14 cellular contexts compared by ENCODE assay signal in the genomic region with DNA sequence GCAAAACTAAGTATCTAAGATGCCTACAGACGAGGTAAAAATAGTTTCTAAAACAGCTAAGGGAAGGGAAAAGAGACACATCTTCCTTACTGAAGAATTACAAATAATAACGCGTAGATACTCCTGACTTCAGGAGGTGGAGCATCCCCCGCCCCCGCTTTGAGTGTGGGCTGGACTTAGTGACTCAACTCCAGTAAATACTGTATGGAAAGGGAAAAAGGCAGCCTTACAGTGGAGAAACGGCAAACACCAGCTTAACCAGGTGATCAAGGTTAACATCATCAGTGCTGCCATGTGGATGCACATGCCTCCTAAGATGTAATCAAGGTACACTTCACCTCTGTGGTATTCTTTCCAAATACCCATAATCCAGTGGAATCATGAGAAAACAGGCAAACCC. TPM values are rescaled to one million over a fixed set of nuclear protein-coding genes. Genes with fewer than 3 reads are reported as not detected.
DNase-seq lines count a peak whose midpoint lies in the region; ATAC-seq and TF ChIP-seq lines count a peak whose summit lies in the region.
"Had no signal": no experiment of that assay in that cellular context is flagged by ENCODE, and none has a peak within 500 bp of the region (broad histone marks: within the 10 kb centered on the region; RNA-seq: fewer than 3 reads in every experiment).

No MANE protein-coding gene starts in this region.

- no peak overlapping the region for H3K4me3 ChIP-seq in smooth muscle cell
- H3K4me3 ChIP-seq: skin epidermis had no signal

- ATAC-seq in GM21737 (IDR thresholded peaks at IDR 0.05; ENCODE audit: unreplicated experiment) (no peak), GM21423 (IDR thresholded peaks at IDR 0.05; ENCODE audit: unreplicated experiment) (no peak)
- ATAC-seq: natural killer cell treated with Interleukin-12 subunit alpha and Interleukin-12 subunit beta and Interleukin-15 and Interleukin-18, amount 100 ng/mL, for 72 hours had no signal

- H3K9ac ChIP-seq in smooth muscle cell (ENCODE audit: low read depth), result no peak overlapping the region

- no peaks in the 10 kb centered on the region for H3F3A ChIP-seq in smooth muscle cell (ENCODE audit: low read depth)

- DNase-seq in HT-29 (ENCODE audit: low spot score) (peak; percentile 39), MCF 10A (ENCODE audit: unreplicated experiment) (peak; percentile 80), iris pigment epithelial cell (ENCODE audit: low read depth) (peak; percentile 77), smooth muscle cell (lab: John Stamatoyannopoulos, UW; ENCODE audit: unreplicated experiment) (no peak), NCI-H524 (lab: John Stamatoyannopoulos, UW) (no peak)
- DNase-seq: CD4-positive, CD25-positive, alpha-beta regulatory T cell; GF-D8; left cardiac atrium; NCI-H510A had no signal

- no peak for TF ChIP-seq CTCF in MCF 10A (IDR thresholded peaks at IDR 0.05; ENCODE audit: unreplicated experiment)
- no peak for TF ChIP-seq CTCF in smooth muscle cell (IDR thresholded peaks at IDR 0.05; ENCODE audit: borderline replicate concordance, insufficient read depth, poor library complexity, severe bottlenecking)

- H3K27me3 Mint-ChIP-seq in MCF 10A (ENCODE audit: insufficient read depth, unreplicated experiment), result no peaks in the 10 kb centered on the region
- H3K27me3 Mint-ChIP-seq: IgD-negative memory B cell had no signal

- H3K27ac Mint-ChIP-seq in MCF 10A (ENCODE audit: low read depth, unreplicated experiment), result no peak overlapping the region
- H3K27ac Mint-ChIP-seq: CD4-positive, CD25-positive, alpha-beta regulatory T cell; IgD-negative memory B cell; natural killer cell treated with Interleukin-12 subunit alpha and Interleukin-12 subunit beta and Interleukin-15 and Interleukin-18, amount 100 ng/mL, for 72 hours had no signal

- no peaks in the 10 kb centered on the region for H3K79me2 ChIP-seq in smooth muscle cell (ENCODE audit: low read depth)

- intact Hi-C loops in MCF 10A (cut with micrococcal nuclease), result no loop called here

- no peak overlapping the region for H3K4me3 Mint-ChIP-seq in MCF 10A (ENCODE audit: unreplicated experiment)
- H3K4me3 Mint-ChIP-seq: CD4-positive, CD25-positive, alpha-beta regulatory T cell; natural killer cell treated with Interleukin-12 subunit alpha and Interleukin-12 subunit beta and Interleukin-15 and Interleukin-18, amount 100 ng/mL, for 72 hours had no signal

- no peaks in the 10 kb centered on the region for H4K20me1 ChIP-seq in smooth muscle cell (ENCODE audit: low read depth)

- H3K4me2 ChIP-seq in smooth muscle cell, result peak overlapping the region; percentile 53

- H3K9me3 Mint-ChIP-seq in MCF 10A (ENCODE audit: unreplicated experiment), result no peaks in the 10 kb centered on the region
- H3K9me3 Mint-ChIP-seq: IgD-negative memory B cell; natural killer cell treated with Interleukin-12 subunit alpha and Interleukin-12 subunit beta and Interleukin-15 and Interleukin-18, amount 100 ng/mL, for 72 hours had no signal

- H3K27ac ChIP-seq in smooth muscle cell (ENCODE audit: low read depth), result peak overlapping the region; percentile 60

- POLR2A ChIA-PET in MCF 10A (lab: Yijun Ruan, JAX), result interaction anchor here (0.7 to 7.7 kb wide), 10 partner anchors 9 to 59 kb away, joined by 3 to 82 read pairs (median 6); a partner anchor contains a TSS

- H3K36me3 ChIP-seq in smooth muscle cell (ENCODE audit: low read depth), result no peaks in the 10 kb centered on the region

- no peaks in the 10 kb centered on the region for H3K9me3 ChIP-seq in smooth muscle cell (replicated peaks; ENCODE audit: low read depth)

- H3K36me3 Mint-ChIP-seq in MCF 10A (ENCODE audit: insufficient read depth, unreplicated experiment), result peaks cover 23% of the 10 kb centered on the region
- H3K36me3 Mint-ChIP-seq: IgD-negative memory B cell had no signal

- H3K27me3 ChIP-seq in smooth muscle cell (ENCODE audit: low read depth), result no peaks in the 10 kb centered on the region

- CTCF ChIA-PET in MCF 10A (lab: Yijun Ruan, JAX), result no interaction called here

- no peaks in the 10 kb centered on the region for H3K4me1 ChIP-seq in smooth muscle cell (ENCODE audit: low read depth)

- H3K4me1 Mint-ChIP-seq in MCF 10A (ENCODE audit: insufficient read depth, unreplicated experiment), result peaks cover 7% of the 10 kb centered on the region
- H3K4me1 Mint-ChIP-seq: CD4-positive, CD25-positive, alpha-beta regulatory T cell; IgD-negative memory B cell had no signal

- no TSS peak for BruUV-seq in MCF 10A (replicated peaks; lab: Mats Ljungman, UMichigan)

- WGBS in smooth muscle cell (ENCODE audit: low lambda C conversion rate), result 33% methylated on average over 6 of the region's 6 CpGs

- H2AFZ ChIP-seq in smooth muscle cell (ENCODE audit: low read depth), result no peak overlapping the region

RNA-seq across cellular contexts. Expression of a gene that starts 47.9 kb away (rescaled TPM):
- 25.2 and 26.6 TPM in 2 replicates for total RNA-seq in HT-29 (2014; rRNA removed; shearing (Covaris generic))
- total RNA-seq in MCF 10A (2022), result 126 and 143 TPM in 2 replicates
- 70.8 and 103 TPM in 2 replicates for total RNA-seq in smooth muscle cell
- polyA plus RNA-seq in smooth muscle cell, result 89.1 and 96.1 TPM in 2 replicates

RNA-seq across cellular contexts. Expression of a gene that starts 48.2 kb away (rescaled TPM):
- 56.2 and 58.9 TPM in 2 replicates for total RNA-seq in HT-29 (2014; rRNA removed; shearing (Covaris generic))
- total RNA-seq in MCF 10A (2022) (132 and 152 TPM in 2 replicates), smooth muscle cell (96.9 and 104 TPM in 2 replicates)
- 90.1 and 111 TPM in 2 replicates for polyA plus RNA-seq in smooth muscle cell

RNA-seq across cellular contexts. Expression of a gene that starts 53.3 kb away (rescaled TPM):
- 23.6 and 32.9 TPM in 2 replicates for total RNA-seq in HT-29 (2014; rRNA removed; shearing (Covaris generic))
- total RNA-seq in MCF 10A (2022) (43.8 and 51.0 TPM in 2 replicates), smooth muscle cell (26.3 and 26.8 TPM in 2 replicates)
- 3.3 and 5.3 TPM in 2 replicates for polyA plus RNA-seq in smooth muscle cell

RNA-seq across cellular contexts. Expression of a gene that starts 53.9 kb away (rescaled TPM):
- 0.16 and 0.28 TPM in 2 replicates for total RNA-seq in HT-29 (2014; rRNA removed; shearing (Covaris generic))
- total RNA-seq in MCF 10A (2022), result 0.17 TPM in 1 of 2 replicates, not detected in the other
- total RNA-seq in smooth muscle cell, result not detected in 2 replicates
- 0.06 and 0.37 TPM in 2 replicates for polyA plus RNA-seq in smooth muscle cell

Comparison
In these comparisons a context has a peak if more than half of its experiments do, and no peak if none do; other contexts are left out.
1. DNase-seq: peak in HT-29 (single experiment), MCF 10A (single experiment) and iris pigment epithelial cell (single experiment); none in smooth muscle cell (single experiment) and NCI-H524 (0 of 2).